ENCODE assay signal across 26 cellular contexts in genomic region chr7:8221603-8222002, GRCh38. TPM values are rescaled to one million over a fixed set of nuclear protein-coding genes. Genes with fewer than 3 reads are reported as not detected.
"Had no signal": no experiment of that assay in that cellular context is flagged by ENCODE, and none has a peak within 500 bp of the region (broad histone marks: within the 10 kb centered on the region; RNA-seq: fewer than 3 reads in every experiment).

No MANE protein-coding gene starts in this region.

- H3K27me3 Mint-ChIP-seq: brain, type B pancreatic cell had no signal

- H3K27ac ChIP-seq: lower lobe of right lung, neutrophil, ovary, prostate gland had no signal

- FAIRE-seq: keratinocyte had no signal

- ATAC-seq: activated CD4-positive, alpha-beta T cell treated with anti-CD3 and anti-CD28 coated beads for 36 hours; activated naive CD4-positive, alpha-beta T cell treated with anti-CD3 and anti-CD28 coated beads, Interleukin-2, amount 50 U/mL, for 72 hours; activated T-helper 17 cell treated with anti-CD3 and anti-CD28 coated beads, Interleukin-2, amount 50 U/mL, for 72 hours; left lobe of liver; lower lobe of right lung; stimulated activated naive B cell treated with anti-CD40 and anti-IgM and Interleukin-4, amounts not matched to agents 10 μg/mL and 1 μg/mL and 100 μg/mL, for 72 hours had no signal

- H3K4me3 Mint-ChIP-seq: activated B cell treated with CpG ODN at 0.5 μM for 24 hours; activated CD4-positive, alpha-beta T cell treated with anti-CD3 and anti-CD28 coated beads for 36 hours; activated T-cell treated with anti-CD3 and anti-CD28 coated beads, Interleukin-2, amount 50 U/mL, for 24 hours; activated T-helper 17 cell treated with anti-CD3 and anti-CD28 coated beads, Interleukin-2, amount 50 U/mL, for 72 hours; naive B cell; stimulated activated naive B cell treated with anti-CD40 and anti-IgM and Interleukin-4, amounts not matched to agents 10 μg/mL and 1 μg/mL and 100 μg/mL, for 72 hours; T-helper 1 cell treated with Interleukin-12 subunit alpha and Interleukin-12 subunit beta and Interleukin-4 antibody, amounts not matched to agents 30 μg/mL and 1 μg/mL, for 36 hours; type B pancreatic cell had no signal

- H3K36me3 Mint-ChIP-seq: activated naive CD4-positive, alpha-beta T cell treated with anti-CD3 and anti-CD28 coated beads, Interleukin-2, amount 50 U/mL, for 72 hours; brain; naive B cell; stimulated activated naive B cell treated with anti-CD40 and anti-IgM and Interleukin-4, amounts not matched to agents 10 μg/mL and 1 μg/mL and 100 μg/mL, for 72 hours; type B pancreatic cell had no signal

- H3K4me1 ChIP-seq: lower lobe of right lung, prostate gland had no signal

- H3K4me1 Mint-ChIP-seq: activated B cell treated with CpG ODN at 0.5 μM for 24 hours; activated T-helper 17 cell treated with anti-CD3 and anti-CD28 coated beads, Interleukin-2, amount 50 U/mL, for 72 hours; naive B cell; stimulated activated naive B cell treated with anti-CD40 and anti-IgM and Interleukin-4, amounts not matched to agents 10 μg/mL and 1 μg/mL and 100 μg/mL, for 72 hours had no signal

- H3K4me3 ChIP-seq: lower lobe of right lung, ovary, prostate gland had no signal

- H3K27me3 ChIP-seq: neutrophil, ovary had no signal

- H3K27ac Mint-ChIP-seq: activated B cell treated with CpG ODN at 0.5 μM for 24 hours; activated CD4-positive, alpha-beta T cell treated with anti-CD3 and anti-CD28 coated beads for 36 hours; activated naive CD4-positive, alpha-beta T cell treated with anti-CD3 and anti-CD28 coated beads, Interleukin-2, amount 50 U/mL, for 72 hours; activated T-cell treated with anti-CD3 and anti-CD28 coated beads, Interleukin-2, amount 50 U/mL, for 24 hours; activated T-helper 17 cell treated with anti-CD3 and anti-CD28 coated beads, Interleukin-2, amount 50 U/mL, for 72 hours; stimulated activated naive B cell treated with anti-CD40 and anti-IgM and Interleukin-4, amounts not matched to agents 10 μg/mL and 1 μg/mL and 100 μg/mL, for 72 hours; T-helper 1 cell treated with Interleukin-12 subunit alpha and Interleukin-12 subunit beta and Interleukin-4 antibody, amounts not matched to agents 30 μg/mL and 1 μg/mL, for 36 hours; type B pancreatic cell had no signal

- H3K9me3 Mint-ChIP-seq: activated B cell treated with CpG ODN at 0.5 μM for 24 hours; activated naive CD4-positive, alpha-beta T cell treated with anti-CD3 and anti-CD28 coated beads, Interleukin-2, amount 50 U/mL, for 72 hours; activated T-cell treated with anti-CD3 and anti-CD28 coated beads, Interleukin-2, amount 50 U/mL, for 24 hours; activated T-helper 17 cell treated with anti-CD3 and anti-CD28 coated beads, Interleukin-2, amount 50 U/mL, for 72 hours; brain; naive B cell; stimulated activated naive B cell treated with anti-CD40 and anti-IgM and Interleukin-4, amounts not matched to agents 10 μg/mL and 1 μg/mL and 100 μg/mL, for 72 hours; T-helper 1 cell treated with Interleukin-12 subunit alpha and Interleukin-12 subunit beta and Interleukin-4 antibody, amounts not matched to agents 30 μg/mL and 1 μg/mL, for 36 hours; type B pancreatic cell had no signal

- H3K36me3 ChIP-seq: ovary, prostate gland had no signal

- DNase-seq: activated B cell treated with CpG ODN at 0.5 μM for 24 hours; activated CD4-positive, alpha-beta T cell treated with anti-CD3 and anti-CD28 coated beads for 36 hours; activated CD4-positive, alpha-beta T cell treated with anti-CD3 and anti-CD28 coated beads, Interleukin-2, amount 50 U/mL, for 4 hours; activated CD8-positive, alpha-beta memory T cell treated with anti-CD3 and anti-CD28 coated beads for 24 hours; activated CD8-positive, alpha-beta memory T cell treated with anti-CD3 and anti-CD28 coated beads, Interleukin-2, amount 50 U/mL, for 4 hours; activated T-cell treated with anti-CD3 and anti-CD28 coated beads, Interleukin-2, amount 50 U/mL, for 24 hours; aorta; effector CD4-positive, alpha-beta T cell; erythroblast; foreskin fibroblast; lower lobe of right lung; naive B cell; ovary; stimulated activated CD4-positive, alpha-beta T cell treated with anti-CD3 and anti-CD28 coated beads, Interleukin-2, amount 100 ng/mL, for 48 hours; stimulated activated CD8-positive, alpha-beta memory T cell treated with anti-CD3 and anti-CD28 coated beads, Interleukin-4, amount 100 ng/mL, for 48 hours; stimulated activated naive B cell treated with anti-CD40 and anti-IgM and Interleukin-4, amounts not matched to agents 10 μg/mL and 1 μg/mL and 100 μg/mL, for 72 hours; T1000 had no signal

- H3K9me3 ChIP-seq: lower lobe of right lung, neutrophil, ovary, prostate gland had no signal

RNA-seq across cellular contexts. Expression of gene ICA1, which starts 40.4 kb away (rescaled TPM):
- total RNA-seq: activated B cell treated with CpG ODN at 0.5 μM for 24 hours had no signal
